ENCODE assay signal across 9 cellular contexts in the genomic region with DNA sequence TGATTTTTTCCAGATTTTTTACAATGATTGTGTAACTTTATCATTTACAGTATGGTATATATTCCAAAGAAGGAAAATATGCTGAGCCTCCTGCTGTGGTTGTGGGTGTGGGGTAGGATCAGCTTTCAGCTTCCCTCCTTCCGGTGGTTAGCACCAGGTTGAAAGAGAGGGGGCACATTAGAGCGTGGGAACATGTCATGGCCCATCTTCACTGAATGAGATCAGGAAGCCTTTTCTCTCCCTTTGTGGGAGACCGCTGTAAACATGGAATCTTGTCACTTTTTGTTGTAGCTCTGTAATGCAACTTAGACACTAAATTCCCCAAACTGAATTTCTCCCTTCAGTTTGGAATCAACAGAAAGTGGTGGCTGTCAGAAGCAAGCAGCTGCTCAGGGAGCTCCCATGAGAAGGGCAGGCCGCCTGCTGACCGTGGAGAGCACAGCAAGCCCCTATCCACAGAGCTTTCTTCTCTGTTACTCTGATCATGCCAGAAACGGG.
A peak's percentile ranks its signal among the peaks of the same experiment; 100 is the strongest.
DNase-seq lines count a peak whose midpoint lies in the region; ATAC-seq and TF ChIP-seq lines count a peak whose summit lies in the region.
"Had no signal": no experiment of that assay in that cellular context is flagged by ENCODE, and none has a peak within 500 bp of the region (broad histone marks: within the 10 kb centered on the region; RNA-seq: fewer than 3 reads in every experiment).

No MANE protein-coding gene starts in this region.

- H3K27me3 ChIP-seq in right atrium auricular region (no peaks in the 10 kb centered on the region), iPS-15b (ENCODE audit: control insufficient read depth, insufficient read depth, low read length) (no peaks in the 10 kb centered on the region), vagina (no peaks in the 10 kb centered on the region)
- H3K27me3 ChIP-seq: upper lobe of left lung had no signal

- H3K9ac ChIP-seq in iPS-15b (ENCODE audit: low read depth, low read length): peak overlapping the region; percentile 27

- no peaks in the 10 kb centered on the region for H3K36me3 ChIP-seq in right atrium auricular region
- no peaks in the 10 kb centered on the region for H3K36me3 ChIP-seq in iPS-15b (ENCODE audit: control insufficient read depth, insufficient read depth, low read length)
- H3K36me3 ChIP-seq in vagina: no peaks in the 10 kb centered on the region
- H3K36me3 ChIP-seq: upper lobe of left lung had no signal

- DNase-seq in Right ventricle myocardium superior (peak; percentile 58), right atrium auricular region (ENCODE audit: low spot score) (no peak), vagina (ENCODE audit: extremely low spot score in 2 of 2) (no peak), middle frontal gyrus (ENCODE audit: extremely low spot score, low spot score) (no peak), COR-L47 (lab: John Stamatoyannopoulos, UW) (no peak)
- DNase-seq: upper lobe of left lung had no signal

- no peak overlapping the region for H3K27ac ChIP-seq in right atrium auricular region
- H3K27ac ChIP-seq in angular gyrus (ENCODE audit: low read depth, low read length): peak overlapping the region; percentile 45
- peak overlapping the region; percentile 32 for H3K27ac ChIP-seq in vagina

- intact Hi-C loops in Right ventricle myocardium superior (cut with DNase I): loop anchor here (2.0 kb wide), 1 partner anchor 149 kb away; no protein-coding TSS in a partner anchor
- intact Hi-C loops in vagina (cut with DNase I): loop anchor here (5.0 to 10.0 kb wide), 2 partner anchors 283 to 466 kb away; partner anchors contain the start of gene TMEM158

- no peak overlapping the region for H3K4me3 ChIP-seq in right atrium auricular region
- H3K4me3 ChIP-seq in iPS-15b (ENCODE audit: low read depth, low read length): no peak overlapping the region
- no peak overlapping the region for H3K4me3 ChIP-seq in vagina
- H3K4me3 ChIP-seq: upper lobe of left lung had no signal

- TF ChIP-seq CTCF in right atrium auricular region (IDR thresholded peaks at IDR 0.05) (peak in 1 of 2 donors; percentile 43), vagina (IDR thresholded peaks at IDR 0.05) (peak in 1 of 3 experiments; percentile 13)

- H3K4me1 ChIP-seq in right atrium auricular region: no peaks in the 10 kb centered on the region
- peaks cover 32% of the 10 kb centered on the region for H3K4me1 ChIP-seq in iPS-15b (ENCODE audit: control insufficient read depth, insufficient read depth, low read length)
- peaks cover 22% of the 10 kb centered on the region for H3K4me1 ChIP-seq in vagina

- no peaks in the 10 kb centered on the region for H3K9me3 ChIP-seq in right atrium auricular region
- H3K9me3 ChIP-seq in iPS-15b (ENCODE audit: control insufficient read depth, insufficient read depth, low read length): no peaks in the 10 kb centered on the region
- H3K9me3 ChIP-seq in vagina: no peaks in the 10 kb centered on the region
- H3K9me3 ChIP-seq: upper lobe of left lung had no signal

- ATAC-seq in Right ventricle myocardium superior (ENCODE audit: poor library complexity): peak; percentile 71
- ATAC-seq in GM18867 (IDR thresholded peaks at IDR 0.05; ENCODE audit: unreplicated experiment): no peak

- TF ChIP-seq POLR2A in vagina (IDR thresholded peaks at IDR 0.05): no peak

Comparison
In these comparisons a context has a peak if more than half of its experiments do, and no peak if none do; other contexts are left out.
1. H3K27ac ChIP-seq: peak in angular gyrus (single experiment) and vagina (single experiment); none in right atrium auricular region (0 of 2).